Comparison of ENCODE assay signal across 31 cellular contexts in genomic region chr12:94254270-94254669, GRCh38.
DNase-seq lines count a peak whose midpoint lies in the region; ATAC-seq and TF ChIP-seq lines count a peak whose summit lies in the region.
"Had no signal": no experiment of that assay in that cellular context is flagged by ENCODE, and none has a peak within 500 bp of the region (broad histone marks: within the 10 kb centered on the region; RNA-seq: fewer than 3 reads in every experiment).

No MANE protein-coding gene starts in this region.

- H3K4me1 Mint-ChIP-seq in immature natural killer cell = no peaks in the 10 kb centered on the region

- H3K4me3 ChIP-seq in left ventricle myocardium inferior (peak overlapping the region; percentile 26), right atrium auricular region (no peak overlapping the region), fibroblast of the aortic adventitia (ENCODE audit: low read depth, low read length) (no peak overlapping the region), psoas muscle (peak overlapping the region; percentile 37)
- H3K4me3 ChIP-seq: gastroesophageal sphincter, skin epidermis, testis had no signal

- ATAC-seq in psoas muscle (peak in 1 of 4 donors; percentile 22), SK-N-SH treated with all-trans-retinoic acid at 6 μM for 48 hours (no peak)
- ATAC-seq: esophagus mucosa; gastroesophageal sphincter; HCT116; left lobe of liver; naive thymus-derived CD4-positive, alpha-beta T cell; PC-3 had no signal

- no peak for TF ChIP-seq CTCF in left ventricle myocardium inferior (IDR thresholded peaks at IDR 0.05; ENCODE audit: borderline replicate concordance)
- no peak for TF ChIP-seq CTCF in right atrium auricular region (IDR thresholded peaks at IDR 0.05)
- TF ChIP-seq CTCF in fibroblast of the aortic adventitia (IDR thresholded peaks at IDR 0.05; ENCODE audit: insufficient read depth, low read length) = no peak
- TF ChIP-seq CTCF in psoas muscle (IDR thresholded peaks at IDR 0.05) = no peak

- H3K36me3 Mint-ChIP-seq in immature natural killer cell = peaks cover 35 to 47% (median 43%) of the 10 kb centered on the region in 3 donors
- H3K36me3 Mint-ChIP-seq: mesothelial cell of epicardium had no signal

- no peak overlapping the region for H3K27ac Mint-ChIP-seq in immature natural killer cell
- H3K27ac Mint-ChIP-seq: activated CD4-positive, alpha-beta memory T cell treated with anti-CD3 and anti-CD28 coated beads for 36 hours; activated T-helper 1 cell treated with anti-CD3 and anti-CD28 coated beads, Interleukin-12 subunit alpha, Interleukin-12 subunit beta, Interleukin-2, Interleukin-4 antibody, amounts not matched to agents 30 ng/mL and 10 ng/mL and 1 ng/mL, durations not matched to agents 14 hours and 24 hours and 36 hours; endodermal cell; mesothelial cell of epicardium; T-helper 1 cell treated with Interleukin-12 subunit alpha and Interleukin-12 subunit beta and Interleukin-4 antibody, amounts not matched to agents 30 μg/mL and 1 μg/mL, for 36 hours had no signal

- peaks cover 0 to 2% (median 0%) of the 10 kb centered on the region in 3 donors for H3K27me3 Mint-ChIP-seq in immature natural killer cell (ENCODE audit: low read depth in 3 of 3)
- H3K27me3 Mint-ChIP-seq: activated CD4-positive, alpha-beta memory T cell treated with anti-CD3 and anti-CD28 coated beads for 36 hours; naive thymus-derived CD4-positive, alpha-beta T cell had no signal

- DNase-seq in left ventricle myocardium inferior (no peak), right atrium auricular region (ENCODE audit: low spot score) (no peak), fibroblast of the aortic adventitia (ENCODE audit: low read depth) (peak; percentile 61), psoas muscle (no peak), foreskin melanocyte (no peak), NCI-H1092 (lab: John Stamatoyannopoulos, UW) (no peak), immature natural killer cell (no peak)
- DNase-seq: activated CD4-positive, alpha-beta memory T cell treated with anti-CD3 and anti-CD28 coated beads for 36 hours; activated CD4-positive, alpha-beta T cell treated with anti-CD3 and anti-CD28 coated beads for 1 hour; activated naive CD4-positive, alpha-beta T cell treated with Interleukin-2 at 50 U/mL for 16 hours; caudate nucleus; endodermal cell; Karpas-422; naive thymus-derived CD4-positive, alpha-beta T cell; NCI-H1417 treated with DMSO at 0.1 percent for 48 hours; NCI-H2081; NCI-H2227 treated with DMSO at 0.1 percent for 48 hours; NCI-H69; PC-3; SK-N-SH; stimulated activated naive CD4-positive, alpha-beta T cell; testis had no signal

- H3K4me3 Mint-ChIP-seq in immature natural killer cell = no peak overlapping the region
- H3K4me3 Mint-ChIP-seq: activated CD4-positive, alpha-beta memory T cell treated with anti-CD3 and anti-CD28 coated beads for 36 hours; activated T-helper 1 cell treated with anti-CD3 and anti-CD28 coated beads, Interleukin-12 subunit alpha, Interleukin-12 subunit beta, Interleukin-2, Interleukin-4 antibody, amounts not matched to agents 30 ng/mL and 10 ng/mL and 1 ng/mL, durations not matched to agents 14 hours and 24 hours and 36 hours; endodermal cell; mesothelial cell of epicardium; naive thymus-derived CD4-positive, alpha-beta T cell; T-helper 1 cell treated with Interleukin-12 subunit alpha and Interleukin-12 subunit beta and Interleukin-4 antibody, amounts not matched to agents 30 μg/mL and 1 μg/mL, for 36 hours had no signal

- H3K9me3 ChIP-seq in left ventricle myocardium inferior (replicated peaks) = no peaks in the 10 kb centered on the region
- no peaks in the 10 kb centered on the region for H3K9me3 ChIP-seq in right atrium auricular region
- H3K9me3 ChIP-seq in psoas muscle = no peaks in the 10 kb centered on the region
- H3K9me3 ChIP-seq: gastroesophageal sphincter, SK-N-SH, testis had no signal

- H3K9me3 Mint-ChIP-seq in immature natural killer cell = no peaks in the 10 kb centered on the region
- H3K9me3 Mint-ChIP-seq: activated CD4-positive, alpha-beta memory T cell treated with anti-CD3 and anti-CD28 coated beads for 36 hours; activated T-helper 1 cell treated with anti-CD3 and anti-CD28 coated beads, Interleukin-12 subunit alpha, Interleukin-12 subunit beta, Interleukin-2, Interleukin-4 antibody, amounts not matched to agents 30 ng/mL and 10 ng/mL and 1 ng/mL, durations not matched to agents 14 hours and 24 hours and 36 hours; endodermal cell; mesothelial cell of epicardium; naive thymus-derived CD4-positive, alpha-beta T cell; T-helper 1 cell treated with Interleukin-12 subunit alpha and Interleukin-12 subunit beta and Interleukin-4 antibody, amounts not matched to agents 30 μg/mL and 1 μg/mL, for 36 hours had no signal

- H3K27me3 ChIP-seq in left ventricle myocardium inferior (ENCODE audit: low read depth) (no peaks in the 10 kb centered on the region), right atrium auricular region (no peaks in the 10 kb centered on the region), psoas muscle (ENCODE audit: insufficient read depth in 3 of 3, low read length in 2 of 3) (no peaks in the 10 kb centered on the region)
- H3K27me3 ChIP-seq: gastroesophageal sphincter, testis had no signal

- H3K27ac ChIP-seq in left ventricle myocardium inferior (replicated peaks) = peak overlapping the region; percentile 77
- H3K27ac ChIP-seq in right atrium auricular region = no peak overlapping the region
- peak overlapping the region; percentile 24 for H3K27ac ChIP-seq in psoas muscle
- H3K27ac ChIP-seq: gastroesophageal sphincter, skin epidermis had no signal

- no peaks in the 10 kb centered on the region for H3K36me3 ChIP-seq in left ventricle myocardium inferior
- no peaks in the 10 kb centered on the region for H3K36me3 ChIP-seq in right atrium auricular region
- H3K36me3 ChIP-seq in psoas muscle (ENCODE audit: insufficient read depth in 1 of 2, low read depth in 1 of 2) = no peaks in the 10 kb centered on the region

- H3K4me1 ChIP-seq in left ventricle myocardium inferior (peaks cover 5% of the 10 kb centered on the region), right atrium auricular region (no peaks in the 10 kb centered on the region), psoas muscle (no peaks in the 10 kb centered on the region)
- H3K4me1 ChIP-seq: gastroesophageal sphincter had no signal

- intact Hi-C loops in left ventricle myocardium inferior (cut with micrococcal nuclease) (no loop called here), psoas muscle (cut with DNase I) (no loop called here)

- 28 to 33% (median 33%) methylated on average over 4 of the region's 4 CpGs for WGBS in psoas muscle, 3 donors

TF ChIP-seq in SK-N-SH treated with all-trans-retinoic acid at 6 μM for 48 hours, 23 proteins besides CTCF, POLR2A, EP300 and RAD21 (continues in another document):
- TF ChIP-seq ZNF565 (CRISPR knock-in tag; conservative IDR thresholded peaks at IDR 0.05; ENCODE audit: low read depth) (no peak), ISL1 (CRISPR knock-in tag; IDR thresholded peaks at IDR 0.05) (no peak), TOX (CRISPR knock-in tag; IDR thresholded peaks at IDR 0.05; ENCODE audit: borderline replicate concordance) (no peak), PPARA (CRISPR knock-in tag; IDR thresholded peaks at IDR 0.05; ENCODE audit: borderline replicate concordance) (no peak), CSDC2 (CRISPR knock-in tag; IDR thresholded peaks at IDR 0.05) (no peak), POU6F1 (CRISPR knock-in tag; IDR thresholded peaks at IDR 0.05; ENCODE audit: borderline replicate concordance, low read depth) (no peak), ZFP30 (CRISPR knock-in tag; IDR thresholded peaks at IDR 0.05) (no peak), CSRNP3 (CRISPR knock-in tag; IDR thresholded peaks at IDR 0.05) (no peak), SNAI2 (CRISPR knock-in tag; IDR thresholded peaks at IDR 0.05) (no peak), ESRRG (CRISPR knock-in tag; IDR thresholded peaks at IDR 0.05) (no peak)
- TF ChIP-seq, protein P1, sequence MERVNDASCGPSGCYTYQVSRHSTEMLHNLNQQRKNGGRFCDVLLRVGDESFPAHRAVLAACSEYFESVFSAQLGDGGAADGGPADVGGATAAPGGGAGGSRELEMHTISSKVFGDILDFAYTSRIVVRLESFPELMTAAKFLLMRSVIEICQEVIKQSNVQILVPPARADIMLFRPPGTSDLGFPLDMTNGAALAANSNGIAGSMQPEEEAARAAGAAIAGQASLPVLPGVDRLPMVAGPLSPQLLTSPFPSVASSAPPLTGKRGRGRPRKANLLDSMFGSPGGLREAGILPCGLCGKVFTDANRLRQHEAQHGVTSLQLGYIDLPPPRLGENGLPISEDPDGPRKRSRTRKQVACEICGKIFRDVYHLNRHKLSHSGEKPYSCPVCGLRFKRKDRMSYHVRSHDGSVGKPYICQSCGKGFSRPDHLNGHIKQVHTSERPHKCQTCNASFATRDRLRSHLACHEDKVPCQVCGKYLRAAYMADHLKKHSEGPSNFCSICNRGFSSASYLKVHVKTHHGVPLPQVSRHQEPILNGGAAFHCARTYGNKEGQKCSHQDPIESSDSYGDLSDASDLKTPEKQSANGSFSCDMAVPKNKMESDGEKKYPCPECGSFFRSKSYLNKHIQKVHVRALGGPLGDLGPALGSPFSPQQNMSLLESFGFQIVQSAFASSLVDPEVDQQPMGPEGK (CRISPR knock-in tag; IDR thresholded peaks at IDR 0.05; ENCODE audit: borderline replicate concordance) = no peak

Comparison
In these comparisons a context has a peak if more than half of its experiments do, and no peak if none do; other contexts are left out.
1. H3K27ac ChIP-seq: peak in left ventricle myocardium inferior (single experiment) and psoas muscle (single experiment); none in right atrium auricular region (0 of 2).
2. H3K4me3 ChIP-seq: peak in left ventricle myocardium inferior (single experiment) and psoas muscle (single experiment); none in right atrium auricular region (0 of 2) and fibroblast of the aortic adventitia (single experiment).